26 cellular contexts compared by ENCODE assay signal in genomic region chr2:238786792-238787490, GRCh38.
DNase-seq lines count a peak whose midpoint lies in the region; ATAC-seq and TF ChIP-seq lines count a peak whose summit lies in the region.
"Had no signal": no experiment of that assay in that cellular context is flagged by ENCODE, and none has a peak within 500 bp of the region (broad histone marks: within the 10 kb centered on the region; RNA-seq: fewer than 3 reads in every experiment).

No MANE protein-coding gene starts in this region.

- H3K4me1 ChIP-seq in fibroblast of lung (ENCODE audit: control insufficient read depth, extremely low read depth, insufficient read depth, low read length) (peaks cover 6% of the 10 kb centered on the region), upper lobe of right lung (no peaks in the 10 kb centered on the region)

- H3K4me3 ChIP-seq in HFF-Myc (replicated peaks; ENCODE audit: low read depth, low read length) = peak overlapping the region; percentile 43
- H3K4me3 ChIP-seq in fibroblast of lung (replicated peaks in 1 of 4; ENCODE audit: control extremely low read depth in 1 of 4, insufficient read depth in 1 of 4, low read depth in 3 of 4, low read length in 4 of 4) = peak overlapping the region in 2 of 4 experiments; percentile 23 to 33
- peak overlapping the region in 1 of 7 experiments; percentile 12 for H3K4me3 ChIP-seq in skin epidermis
- H3K4me3 ChIP-seq in upper lobe of right lung = no peak overlapping the region
- H3K4me3 ChIP-seq: gastrocnemius medialis had no signal

- H3K9me3 ChIP-seq in fibroblast of lung (ENCODE audit: control insufficient read depth, insufficient read depth, low read depth, low read length) = no peaks in the 10 kb centered on the region
- H3K9me3 ChIP-seq in upper lobe of right lung = no peaks in the 10 kb centered on the region
- H3K9me3 ChIP-seq: gastrocnemius medialis, neutrophil had no signal

- H3K27ac ChIP-seq in fibroblast of lung (ENCODE audit: insufficient read depth, low read length) (peak overlapping the region; percentile 66), skin epidermis (peak overlapping the region in 20 of 21 experiments; percentile 4 to 92 (median 78)), upper lobe of right lung (no peak overlapping the region)
- H3K27ac ChIP-seq: 22Rv1, gastrocnemius medialis, neutrophil, RWPE1 had no signal

- DNase-seq in DMS79 treated with DMSO at 0.1 percent for 48 hours (lab: John Stamatoyannopoulos, UW) = peak; percentile 16
- DNase-seq in DMS79 (lab: John Stamatoyannopoulos, UW) = no peak
- DNase-seq in HFF-Myc (ENCODE audit: extremely low read depth, low read depth) = no peak
- DNase-seq in fibroblast of lung (ENCODE audit: low read depth in 2 of 2) = no peak
- no peak for DNase-seq in upper lobe of right lung
- no peak for DNase-seq in head of caudate nucleus
- DNase-seq: activated CD4-positive, alpha-beta memory T cell treated with anti-CD3 and anti-CD28 coated beads, Interleukin-2, amount 10 ng/mL, durations not matched to agents 7 days and 5 days; activated CD4-positive, CD25-positive, alpha-beta regulatory T cell treated with anti-CD3 and anti-CD28 coated beads, Interleukin-2, amount 50 U/mL, for 72 hours; activated CD8-positive, alpha-beta memory T cell treated with anti-CD3 and anti-CD28 coated beads, Interleukin-2, amount 50 U/mL, for 48 hours; activated naive CD4-positive, alpha-beta T cell treated with anti-CD3 and anti-CD28 coated beads, Interleukin-2, amount 10 ng/mL, durations not matched to agents 7 days and 5 days; amygdala; effector CD8-positive, alpha-beta T cell; gastrocnemius medialis; GDM1; hypothalamus; immature natural killer cell; left colon; mammary epithelial cell; NCI-H1930; NCI-H526; stimulated activated naive CD8-positive, alpha-beta T cell treated with anti-CD3 and anti-CD28 coated beads, Interleukin-15, Interleukin-2, amounts not matched to agents 100 U/mL and 50 U/mL, for 24 hours had no signal

- no peaks in the 10 kb centered on the region for H4K20me1 ChIP-seq in fibroblast of lung (ENCODE audit: control insufficient read depth, extremely low read depth, insufficient read depth, low read length)

- H3K36me3 ChIP-seq in fibroblast of lung (ENCODE audit: control insufficient read depth, insufficient read depth, low read length) (no peaks in the 10 kb centered on the region), upper lobe of right lung (no peaks in the 10 kb centered on the region)
- H3K36me3 ChIP-seq: gastrocnemius medialis, neutrophil had no signal

- TF ChIP-seq CTCF in HFF-Myc (IDR thresholded peaks at IDR 0.05; ENCODE audit: low read depth, low read length, missing control alignments) (no peak), fibroblast of lung (conservative IDR thresholded peaks at IDR 0.05 in 1 of 2, IDR thresholded peaks at IDR 0.05 in 1 of 2; ENCODE audit: low read depth in 1 of 2, low read length in 2 of 2) (no peak), upper lobe of right lung (IDR thresholded peaks at IDR 0.05) (no peak)

- H3K4me2 ChIP-seq in fibroblast of lung (ENCODE audit: extremely low read depth, insufficient read depth, low read length) = peak overlapping the region; percentile 49

- ATAC-seq in upper lobe of right lung = no peak
- ATAC-seq in GM21737 (IDR thresholded peaks at IDR 0.05; ENCODE audit: unreplicated experiment) = no peak
- ATAC-seq: gastrocnemius medialis; left colon; stimulated activated naive CD8-positive, alpha-beta T cell treated with anti-CD3 and anti-CD28 coated beads, Interleukin-15, Interleukin-2, amounts not matched to agents 100 U/mL and 50 U/mL, for 24 hours had no signal

- H3K27me3 ChIP-seq in fibroblast of lung (ENCODE audit: control insufficient read depth, insufficient read depth, low read length) (no peaks in the 10 kb centered on the region), upper lobe of right lung (peaks cover 13% of the 10 kb centered on the region)

- H2AFZ ChIP-seq in fibroblast of lung (ENCODE audit: low read length) = peak overlapping the region; percentile 47

- intact Hi-C loops in upper lobe of right lung (cut with DNase I) (no loop called here), head of caudate nucleus (cut with DNase I) (loop anchor here (10.0 kb wide), 1 partner anchor 432 kb away; no protein-coding TSS in a partner anchor)

- no peaks in the 10 kb centered on the region for H3K79me2 ChIP-seq in fibroblast of lung (ENCODE audit: control insufficient read depth, insufficient read depth, low read length)

- peak overlapping the region; percentile 38 for H3K9ac ChIP-seq in fibroblast of lung (ENCODE audit: insufficient read depth, low read length)
